In the genomic region with DNA sequence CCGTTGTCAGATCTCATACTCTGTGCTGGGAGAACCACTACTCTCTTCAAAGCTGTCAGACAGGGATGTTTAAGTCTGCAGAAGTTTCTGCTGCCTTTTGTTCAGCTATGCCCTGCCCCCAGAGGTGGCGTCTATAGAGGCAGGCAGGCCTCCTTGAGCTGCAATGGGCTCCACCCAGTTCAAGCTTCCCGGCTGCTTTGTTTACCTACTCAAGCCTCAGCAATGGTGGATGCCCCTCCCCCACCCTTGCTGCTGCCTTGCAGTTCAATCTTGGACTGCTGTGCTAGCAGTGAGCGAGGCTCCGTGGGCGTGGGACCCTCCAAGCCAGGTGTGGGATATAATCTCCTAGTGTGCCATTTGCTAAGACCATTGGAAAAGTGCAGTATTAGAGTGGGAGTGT, we compare ENCODE assay signal across 1 cellular context. TPM values are rescaled to one million over a fixed set of nuclear protein-coding genes. Genes with fewer than 3 reads are reported as not detected.
"Had no signal": no experiment of that assay in that cellular context is flagged by ENCODE, and none has a peak within 500 bp of the region (broad histone marks: within the 10 kb centered on the region; RNA-seq: fewer than 3 reads in every experiment).

No MANE protein-coding gene starts in this region.

RNA-seq across cellular contexts. Expression of a gene that starts 32.2 kb away (rescaled TPM):
- polyA plus RNA-seq: IgD-negative memory B cell had no signal
